Comparison of ENCODE assay signal across 8 cellular contexts in genomic region chr12:111685811-111686573, GRCh38. TPM values are rescaled to one million over a fixed set of nuclear protein-coding genes. Genes with fewer than 3 reads are reported as not detected.
DNase-seq lines count a peak whose midpoint lies in the region; ATAC-seq lines count a peak whose summit lies in the region.

TSS of gene ACAD10 (plus strand) at chr12:111686053. CDS start at chr12:111692710, 6,657 bp downstream.
TSS of gene BRAP (minus strand) at chr12:111685956. CDS start at chr12:111685792, 164 bp downstream.

- peak within 1 kb of the TSS; percentile 98 for H3K27ac Mint-ChIP-seq in IgD-negative memory B cell

- H3K4me3 Mint-ChIP-seq in IgD-negative memory B cell = peak within 1 kb of the TSS; percentile 92 to 99 (median 95)

- H3K36me3 Mint-ChIP-seq in IgD-negative memory B cell = no peaks in the 10 kb centered on the region

- peak; percentile 85 for DNase-seq in DMS114 treated with DMSO at 0.1 percent for 48 hours (lab: John Stamatoyannopoulos, UW; ENCODE audit: unreplicated experiment)
- peak; percentile 97 for DNase-seq in OCI-M1 (lab: John Stamatoyannopoulos, UW)
- DNase-seq in activated T-cell treated with anti-CD3 and anti-CD28 coated beads for 24 hours (ENCODE audit: low read depth) = peak; percentile 90
- DNase-seq in epidermal melanocyte (ENCODE audit: insufficient read length, low spot score) = peak; percentile 92
- peak; percentile 90 for DNase-seq in middle frontal gyrus (ENCODE audit: extremely low spot score, low spot score)
- DNase-seq in stimulated activated CD8-positive, alpha-beta memory T cell treated with anti-CD3 and anti-CD28 coated beads, Interleukin-2, amount 100 ng/mL, for 1 hour (ENCODE audit: low read depth in 2 of 2) = peak; percentile 81 to 86

- peak; percentile 93 for ATAC-seq in GM21529 (IDR thresholded peaks at IDR 0.05; ENCODE audit: unreplicated experiment)

- H3K27me3 Mint-ChIP-seq in IgD-negative memory B cell = peaks cover 2% of the 10 kb centered on the region

- H3K9me3 Mint-ChIP-seq in IgD-negative memory B cell = no peaks in the 10 kb centered on the region

- H3K4me1 Mint-ChIP-seq in IgD-negative memory B cell = peaks cover 19 to 33% (median 32%) of the 10 kb centered on the region in 3 donors

RNA-seq across cellular contexts. Expression of gene ACAD10, which starts in this region (rescaled TPM):
- 17.5 TPM for polyA plus RNA-seq in IgD-negative memory B cell

RNA-seq across cellular contexts. Expression of gene BRAP, which starts in this region (rescaled TPM):
- polyA plus RNA-seq in IgD-negative memory B cell = 20.5 TPM

Comparison
In these comparisons a context has a peak if more than half of its experiments do, and no peak if none do; other contexts are left out.
1. Peak in every context shown above with its lines: DNase-seq and ATAC-seq.